Comparison of ENCODE assay signal across 2 cellular contexts in the genomic region with DNA sequence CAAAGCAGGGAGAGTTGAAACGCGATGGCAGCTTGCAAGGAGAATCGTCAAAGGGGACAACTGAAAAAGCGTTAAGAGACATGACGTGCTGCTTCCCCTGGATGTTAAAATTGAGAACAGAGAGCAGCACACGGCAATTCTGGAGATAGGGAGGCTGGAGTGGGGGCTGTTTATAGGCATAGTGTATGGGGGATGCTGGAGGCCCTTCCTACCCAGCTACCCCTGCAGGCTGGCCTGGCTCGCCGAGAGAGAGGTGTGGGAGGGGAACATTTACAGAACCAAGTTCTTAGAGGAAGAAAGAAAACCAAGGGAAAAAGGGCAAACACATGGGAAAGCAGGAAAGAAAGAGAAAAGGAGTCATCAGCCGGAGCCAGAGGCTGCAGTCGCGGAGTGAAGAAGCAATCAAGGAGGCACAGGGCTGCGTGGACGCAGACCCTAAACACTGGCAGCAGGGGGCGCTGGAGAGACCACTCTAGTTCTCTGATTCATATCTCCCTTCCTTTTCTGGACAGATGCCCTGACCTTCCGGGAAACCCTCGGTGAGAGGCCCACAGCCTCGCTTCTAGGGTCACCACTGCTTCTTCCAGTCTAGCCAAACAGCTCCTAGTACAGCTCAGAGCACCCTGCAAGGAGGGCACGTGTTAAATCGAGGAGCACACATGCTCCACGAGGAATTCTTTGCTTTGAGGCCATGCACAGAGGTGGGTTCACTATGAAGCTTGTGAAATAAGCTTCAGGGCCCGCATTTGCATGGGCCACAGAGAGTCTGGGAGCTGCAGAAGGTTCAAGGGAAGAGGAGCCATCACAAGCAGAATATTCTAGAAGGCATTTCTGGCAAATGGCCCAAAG.
TF ChIP-seq lines count a peak whose summit lies in the region.

No MANE protein-coding gene starts in this region.

TF ChIP-seq in HCT116, 20 proteins besides CTCF, POLR2A, EP300 and RAD21:
- TF ChIP-seq SRF (IDR thresholded peaks at IDR 0.05; ENCODE audit: low read depth), result peak; percentile 52; the same call in 1 of the 2 replicates
- TF ChIP-seq CEBPB (IDR thresholded peaks at IDR 0.05; ENCODE audit: low read depth), result no peak
- TF ChIP-seq SIN3A (IDR thresholded peaks at IDR 0.05; ENCODE audit: low read depth), result no peak
- TF ChIP-seq POLR2AphosphoS5 (IDR thresholded peaks at IDR 0.05; ENCODE audit: low read depth, low read length), result no peak
- TF ChIP-seq EZH2phosphoT487 (IDR thresholded peaks at IDR 0.05; ENCODE audit: borderline replicate concordance), result no peak
- TF ChIP-seq, protein P1, sequence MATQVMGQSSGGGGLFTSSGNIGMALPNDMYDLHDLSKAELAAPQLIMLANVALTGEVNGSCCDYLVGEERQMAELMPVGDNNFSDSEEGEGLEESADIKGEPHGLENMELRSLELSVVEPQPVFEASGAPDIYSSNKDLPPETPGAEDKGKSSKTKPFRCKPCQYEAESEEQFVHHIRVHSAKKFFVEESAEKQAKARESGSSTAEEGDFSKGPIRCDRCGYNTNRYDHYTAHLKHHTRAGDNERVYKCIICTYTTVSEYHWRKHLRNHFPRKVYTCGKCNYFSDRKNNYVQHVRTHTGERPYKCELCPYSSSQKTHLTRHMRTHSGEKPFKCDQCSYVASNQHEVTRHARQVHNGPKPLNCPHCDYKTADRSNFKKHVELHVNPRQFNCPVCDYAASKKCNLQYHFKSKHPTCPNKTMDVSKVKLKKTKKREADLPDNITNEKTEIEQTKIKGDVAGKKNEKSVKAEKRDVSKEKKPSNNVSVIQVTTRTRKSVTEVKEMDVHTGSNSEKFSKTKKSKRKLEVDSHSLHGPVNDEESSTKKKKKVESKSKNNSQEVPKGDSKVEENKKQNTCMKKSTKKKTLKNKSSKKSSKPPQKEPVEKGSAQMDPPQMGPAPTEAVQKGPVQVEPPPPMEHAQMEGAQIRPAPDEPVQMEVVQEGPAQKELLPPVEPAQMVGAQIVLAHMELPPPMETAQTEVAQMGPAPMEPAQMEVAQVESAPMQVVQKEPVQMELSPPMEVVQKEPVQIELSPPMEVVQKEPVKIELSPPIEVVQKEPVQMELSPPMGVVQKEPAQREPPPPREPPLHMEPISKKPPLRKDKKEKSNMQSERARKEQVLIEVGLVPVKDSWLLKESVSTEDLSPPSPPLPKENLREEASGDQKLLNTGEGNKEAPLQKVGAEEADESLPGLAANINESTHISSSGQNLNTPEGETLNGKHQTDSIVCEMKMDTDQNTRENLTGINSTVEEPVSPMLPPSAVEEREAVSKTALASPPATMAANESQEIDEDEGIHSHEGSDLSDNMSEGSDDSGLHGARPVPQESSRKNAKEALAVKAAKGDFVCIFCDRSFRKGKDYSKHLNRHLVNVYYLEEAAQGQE (IDR thresholded peaks at IDR 0.05; ENCODE audit: low read depth), result no peak
- TF ChIP-seq CBX3 (IDR thresholded peaks at IDR 0.05; ENCODE audit: low read depth), result no peak
- TF ChIP-seq, protein P2, sequence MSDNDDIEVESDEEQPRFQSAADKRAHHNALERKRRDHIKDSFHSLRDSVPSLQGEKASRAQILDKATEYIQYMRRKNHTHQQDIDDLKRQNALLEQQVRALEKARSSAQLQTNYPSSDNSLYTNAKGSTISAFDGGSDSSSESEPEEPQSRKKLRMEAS (IDR thresholded peaks at IDR 0.05), result no peak

TF ChIP-seq in H1, 55 proteins besides CTCF, POLR2A, EP300 and RAD21:
- 0 out of 2 replicates have a peak, but pooled peaks have one; percentile 18 for TF ChIP-seq CREB1 (IDR thresholded peaks at IDR 0.05)
- TF ChIP-seq TAF7 (optimal IDR thresholded peaks at IDR 0.05; ENCODE audit: borderline replicate concordance, low read depth, low read length), result no peak
- TF ChIP-seq ZNF274 (IDR thresholded peaks at IDR 0.05; ENCODE audit: borderline replicate concordance, extremely low read depth, low read length), result no peak
- no peak for TF ChIP-seq CEBPB (IDR thresholded peaks at IDR 0.05; ENCODE audit: low read depth, low read length)
- no peak for TF ChIP-seq ASH2L (IDR thresholded peaks at IDR 0.05; ENCODE audit: low read length)
